In the genomic region with DNA sequence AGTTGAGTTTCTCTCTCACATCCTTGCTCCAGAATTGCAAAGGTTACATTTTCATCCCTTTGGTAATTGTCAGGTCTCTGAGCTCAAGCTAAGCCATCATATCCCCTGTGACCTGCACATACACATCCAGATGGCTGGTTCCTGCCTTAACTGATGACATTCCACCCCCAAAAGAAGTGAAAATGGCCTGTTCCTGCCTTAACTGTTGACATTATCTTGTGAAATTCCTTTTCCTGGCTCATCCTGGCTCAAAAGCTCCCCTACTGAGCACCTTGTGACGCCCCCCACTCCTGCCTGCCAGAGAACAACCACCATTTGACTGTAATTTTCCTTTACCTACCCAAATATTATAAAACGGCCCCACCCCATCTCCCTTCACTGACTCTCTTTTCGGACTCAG, we compare ENCODE assay signal across 7 cellular contexts.
DNase-seq lines count a peak whose midpoint lies in the region; FAIRE-seq and TF ChIP-seq lines count a peak whose summit lies in the region.
"Not testable (repeated sequence)": the region's sequence is repeated elsewhere in the genome, so short reads cannot be mapped to it uniquely, and the experiment has no call there.

No MANE protein-coding gene starts in this region.

- WGBS in H9 (ENCODE audit: extremely low coverage, insufficient read length, low lambda C conversion rate) = no CpG with 5 or more reads among the region's 3 CpGs
- 27 to 31% methylated on average over 2 to 3 of the region's 3 CpGs for WGBS in endodermal cell (ENCODE audit: insufficient coverage in 1 of 2, insufficient read length in 1 of 2), 2 experiments
- no CpG with 5 or more reads among the region's 3 CpGs for WGBS in mesendoderm (ENCODE audit: extremely low coverage, insufficient coverage, low lambda C conversion rate)

- DNase-seq in ELF-1 (ENCODE audit: low read depth, low spot score) (peak; percentile 37), endodermal cell (peak; percentile 84), mesendoderm (peak; percentile 92)
- DNase-seq in H9; astrocyte (ENCODE audit: low read depth); neural crest cell (ENCODE audit: low read depth, low spot score): not testable (repeated sequence)

- H2BK12ac ChIP-seq in H9 (ENCODE audit: insufficient read length, low read depth, low read length) = not testable (repeated sequence)

- H3K4me3 ChIP-seq in HUES6 (ENCODE audit: low read depth, low read length) (peak overlapping the region; percentile 47; the same call in 1 of the 2 replicates), endodermal cell (ENCODE audit: low read length) (peak overlapping the region; percentile 78)
- not testable (repeated sequence) for H3K4me3 ChIP-seq in astrocyte (ENCODE audit: insufficient read depth, low read depth, low read length); mesendoderm (ENCODE audit: low read length)

- H3K9ac ChIP-seq in H9 (ENCODE audit: extremely low read depth, insufficient read length, low read length); astrocyte (ENCODE audit: low read length); endodermal cell (ENCODE audit: extremely low read depth, low read length, poor library complexity, severe bottlenecking): not testable (repeated sequence)
- peak overlapping the region; percentile 88 for H3K9ac ChIP-seq in HUES6 (ENCODE audit: low read length)
- H3K9ac ChIP-seq in mesendoderm (ENCODE audit: low read length) = peak overlapping the region; percentile 51

- not testable (repeated sequence) for FAIRE-seq in astrocyte (lab: Jason Lieb, UNC)

- not testable (repeated sequence) for H3T11ph ChIP-seq in H9 (ENCODE audit: low read length)

- H3K9me3 ChIP-seq in H9 (ENCODE audit: control insufficient read depth, low read depth, low read length); HUES6 (ENCODE audit: control insufficient read depth, insufficient read depth, low read depth, low read length); astrocyte (ENCODE audit: insufficient read depth, low read depth, low read length); endodermal cell (ENCODE audit: control insufficient read depth, low read length): not testable (repeated sequence)

- H4K20me1 ChIP-seq in H9 (ENCODE audit: control insufficient read depth, insufficient read depth, insufficient read length); astrocyte (ENCODE audit: insufficient read depth, low read length): not testable (repeated sequence)

- H4K5ac ChIP-seq in H9 (ENCODE audit: insufficient read length, low read depth, low read length); mesendoderm (ENCODE audit: low read length): not testable (repeated sequence)

- H3K79me2 ChIP-seq in H9 (ENCODE audit: insufficient read depth, low read length); astrocyte (ENCODE audit: insufficient read depth, low read length); mesendoderm (ENCODE audit: control insufficient read depth, insufficient read depth, low read length): not testable (repeated sequence)

- not testable (repeated sequence) for H2BK15ac ChIP-seq in H9 (ENCODE audit: low read depth, low read length); mesendoderm (replicated peaks; ENCODE audit: low read depth)

- not testable (repeated sequence) for H3K56ac ChIP-seq in H9 (ENCODE audit: insufficient read length, low read depth, low read length)
- H3K56ac ChIP-seq in mesendoderm (ENCODE audit: low read length) = peak overlapping the region; percentile 77

- not testable (repeated sequence) for H4K8ac ChIP-seq in H9 (replicated peaks; ENCODE audit: insufficient read length, low read depth, low read length)
- peak overlapping the region; percentile 82 for H4K8ac ChIP-seq in mesendoderm (ENCODE audit: low read depth, low read length)

- not testable (repeated sequence) for H2BK20ac ChIP-seq in H9 (ENCODE audit: low read depth, low read length, poor library complexity, severe bottlenecking)

- H2AFZ ChIP-seq in H9 (ENCODE audit: low read length); astrocyte (ENCODE audit: low read depth, low read length): not testable (repeated sequence)

- not testable (repeated sequence) for H2BK5ac ChIP-seq in H9 (ENCODE audit: insufficient read length, low read length)
- peak overlapping the region; percentile 97 for H2BK5ac ChIP-seq in mesendoderm (ENCODE audit: low read length)

- not testable (repeated sequence) for H3K4ac ChIP-seq in H9 (ENCODE audit: low read depth, low read length); mesendoderm (ENCODE audit: low read depth, low read length)

- not testable (repeated sequence) for H3K14ac ChIP-seq in H9 (ENCODE audit: insufficient read depth, low read length)

- H3K27ac Mint-ChIP-seq in H9 = peak overlapping the region; percentile 23 to 68 (median 32); a peak in 6 of 7 replicates
- H3K27ac Mint-ChIP-seq in astrocyte (ENCODE audit: unreplicated experiment) = peak overlapping the region; percentile 20
- peak overlapping the region; percentile 97 for H3K27ac Mint-ChIP-seq in endodermal cell
- H3K27ac Mint-ChIP-seq in neural crest cell (ENCODE audit: unreplicated experiment) = peak overlapping the region; percentile 76

- H3K18ac ChIP-seq in H9 (ENCODE audit: insufficient read length, low read depth, low read length) = not testable (repeated sequence)
- H3K18ac ChIP-seq in mesendoderm (ENCODE audit: low read length) = peak overlapping the region; percentile 98

- H3K36me3 ChIP-seq in HUES6 (ENCODE audit: control insufficient read depth, insufficient read depth, low read length); astrocyte (ENCODE audit: insufficient read depth, low read length); mesendoderm (ENCODE audit: control insufficient read depth, insufficient read depth, low read length): not testable (repeated sequence)
- peaks cover 19% of the 10 kb centered on the region for H3K36me3 ChIP-seq in endodermal cell (ENCODE audit: control insufficient read depth, insufficient read depth, low read length)

- H3K4me3 Mint-ChIP-seq in H9; astrocyte (ENCODE audit: unreplicated experiment): not testable (repeated sequence)
- peak overlapping the region; percentile 77 for H3K4me3 Mint-ChIP-seq in endodermal cell
- peak overlapping the region; percentile 10 for H3K4me3 Mint-ChIP-seq in neural crest cell

- H3K4me1 Mint-ChIP-seq in H9 (peaks cover 57 to 66% of the 10 kb centered on the region in 2 experiments), endodermal cell (peaks cover 72% of the 10 kb centered on the region), neural crest cell (peaks cover 40% of the 10 kb centered on the region)
- not testable (repeated sequence) for H3K4me1 Mint-ChIP-seq in astrocyte (ENCODE audit: low read depth, unreplicated experiment)

- H3K36me3 Mint-ChIP-seq in H9 (ENCODE audit: insufficient read depth in 1 of 3, low read depth in 3 of 3); astrocyte (ENCODE audit: low read depth, unreplicated experiment); neural crest cell (ENCODE audit: low read depth): not testable (repeated sequence)
- peaks cover 32% of the 10 kb centered on the region for H3K36me3 Mint-ChIP-seq in endodermal cell (ENCODE audit: low read depth)

- H3K23ac ChIP-seq in H9 (ENCODE audit: insufficient read length, low read depth, low read length); mesendoderm (ENCODE audit: low read length): not testable (repeated sequence)

- H3K27ac ChIP-seq in H9 (ENCODE audit: insufficient read length, low read depth, low read length); astrocyte (ENCODE audit: low read depth, low read length); endodermal cell (ENCODE audit: low read depth, low read length): not testable (repeated sequence)
- peak overlapping the region; percentile 68; the same call in 1 of the 2 replicates for H3K27ac ChIP-seq in HUES6 (ENCODE audit: low read depth, low read length)
- H3K27ac ChIP-seq in mesendoderm (ENCODE audit: low read depth, low read length) = peak overlapping the region; percentile 85

- H3K27me3 Mint-ChIP-seq in H9 (ENCODE audit: low read depth); astrocyte (ENCODE audit: low read depth, unreplicated experiment); endodermal cell (ENCODE audit: insufficient read depth); neural crest cell (ENCODE audit: low read depth): not testable (repeated sequence)

- H2BK120ac ChIP-seq in H9 (ENCODE audit: low read depth, low read length, poor library complexity, severe bottlenecking); mesendoderm (ENCODE audit: low read depth, low read length): not testable (repeated sequence)

- not testable (repeated sequence) for H3K4me1 ChIP-seq in H9 (ENCODE audit: insufficient read depth, low read length); astrocyte (ENCODE audit: insufficient read depth, low read length)
- H3K4me1 ChIP-seq in HUES6 (ENCODE audit: control insufficient read depth, insufficient read depth, low read length) (peaks cover 18% of the 10 kb centered on the region), endodermal cell (ENCODE audit: control insufficient read depth, insufficient read depth, low read length) (peaks cover 10% of the 10 kb centered on the region), mesendoderm (ENCODE audit: control insufficient read depth, low read depth, low read length) (peaks cover 14% of the 10 kb centered on the region)

- not testable (repeated sequence) for H3K79me1 ChIP-seq in H9 (ENCODE audit: insufficient read depth, low read depth, low read length, poor library complexity, severe bottlenecking); mesendoderm (ENCODE audit: low read length)

- not testable (repeated sequence) for H3K27me3 ChIP-seq in H9 (ENCODE audit: insufficient read depth, low read length); HUES6 (ENCODE audit: control insufficient read depth, insufficient read depth, low read length); astrocyte (ENCODE audit: insufficient read depth, low read length); endodermal cell (ENCODE audit: control insufficient read depth, insufficient read depth, low read length, poor library complexity, severe bottlenecking); mesendoderm (ENCODE audit: insufficient read depth, low read length, poor library complexity)

- not testable (repeated sequence) for H3K9me3 Mint-ChIP-seq in H9, endodermal cell, neural crest cell
- peaks cover 20% of the 10 kb centered on the region for H3K9me3 Mint-ChIP-seq in astrocyte (ENCODE audit: unreplicated experiment)

- H2AK5ac ChIP-seq in H9 (ENCODE audit: insufficient read length, low read length); mesendoderm (ENCODE audit: low read length): not testable (repeated sequence)

- not testable (repeated sequence) for H3K4me2 ChIP-seq in H9 (ENCODE audit: insufficient read depth, insufficient read length, low read length); astrocyte (ENCODE audit: low read length); mesendoderm (ENCODE audit: low read length)

- not testable (repeated sequence) for H4K91ac ChIP-seq in H9 (ENCODE audit: insufficient read length, low read depth, low read length)

- H3K23me2 ChIP-seq in H9 (ENCODE audit: insufficient read length, low read depth, low read length, poor library complexity, severe bottlenecking) = not testable (repeated sequence)

- TF ChIP-seq CTCF in H9 (conservative IDR thresholded peaks at IDR 0.05); astrocyte (IDR thresholded peaks at IDR 0.05; ENCODE audit: insufficient read depth, low read depth, low read length); endodermal cell (conservative IDR thresholded peaks at IDR 0.05); neural crest cell (conservative IDR thresholded peaks at IDR 0.05): not testable (repeated sequence)

Comparison
In these comparisons a context has a peak if more than half of its experiments do, and no peak if none do; other contexts are left out.
1. H3K27ac Mint-ChIP-seq: peak in every context shown above with its lines; median percentile 97 in endodermal cell; 76 in neural crest cell; 32 in H9; 20 in astrocyte.